Comparison of ENCODE assay signal across 17 cellular contexts in the genomic region with DNA sequence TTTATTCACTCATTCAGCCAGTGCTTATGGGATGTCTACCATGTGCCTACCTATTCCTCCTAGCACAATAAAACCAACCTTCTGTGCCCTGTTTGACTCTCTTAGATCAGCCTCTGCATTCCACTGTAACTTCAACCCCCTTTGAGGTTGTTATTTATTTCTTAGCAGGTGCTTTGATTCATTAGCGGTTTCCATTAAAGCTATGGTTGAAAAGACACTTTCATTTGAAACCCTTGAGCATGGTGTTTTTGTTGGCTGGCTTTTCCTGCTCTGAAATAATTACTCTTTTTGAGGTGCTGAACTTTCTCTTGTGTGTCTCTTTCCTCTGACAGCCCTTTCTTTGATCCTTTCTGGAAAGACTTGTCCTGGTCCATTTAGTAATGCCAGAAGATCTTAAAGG.
DNase-seq lines count a peak whose midpoint lies in the region; ATAC-seq, FAIRE-seq and TF ChIP-seq lines count a peak whose summit lies in the region.
"Had no signal": no experiment of that assay in that cellular context is flagged by ENCODE, and none has a peak within 500 bp of the region (broad histone marks: within the 10 kb centered on the region; RNA-seq: fewer than 3 reads in every experiment).

No MANE protein-coding gene starts in this region.

- H3K27me3 Mint-ChIP-seq in mesothelial cell of epicardium (ENCODE audit: low read depth) = peaks cover 3% of the 10 kb centered on the region
- H3K27me3 Mint-ChIP-seq: B cell; CD4-positive, alpha-beta T cell had no signal

- no peak for TF ChIP-seq CTCF in mesothelial cell of epicardium (IDR thresholded peaks at IDR 0.05; ENCODE audit: unreplicated experiment)

- DNase-seq in NCI-H187 treated with DMSO at 0.1 percent for 48 hours (lab: John Stamatoyannopoulos, UW) = peak; percentile 15
- no peak for DNase-seq in NCI-H187 (lab: John Stamatoyannopoulos, UW)
- peak; percentile 22 for DNase-seq in glomerular visceral epithelial cell (ENCODE audit: extremely low spot score)
- DNase-seq in mesothelial cell of epicardium (ENCODE audit: low spot score in 2 of 2, unreplicated experiment in 2 of 2) = no peak
- no peak for DNase-seq in RCC 7860 (ENCODE audit: low spot score)
- no peak for DNase-seq in NCI-H524 treated with DMSO at 0.1 percent for 48 hours (lab: John Stamatoyannopoulos, UW)
- DNase-seq: ACHN; C1 segment of cervical spinal cord; CD4-positive, alpha-beta T cell; DND-41; GDM1; HCEC 1CT; HFFc6 had no signal

- ATAC-seq in HG02852 (IDR thresholded peaks at IDR 0.05; ENCODE audit: unreplicated experiment) = no peak

- H3K4me3 Mint-ChIP-seq in mesothelial cell of epicardium = no peak overlapping the region
- H3K4me3 Mint-ChIP-seq: B cell; CD4-positive, alpha-beta T cell; HFFc6 had no signal

- no peak for FAIRE-seq in RCC 7860 (lab: Jason Lieb, UNC)
- FAIRE-seq: GM12892, HTR-8/SVneo had no signal

- H3K36me3 Mint-ChIP-seq in mesothelial cell of epicardium = peaks cover 4% of the 10 kb centered on the region

- H3K4me1 Mint-ChIP-seq in mesothelial cell of epicardium = peaks cover 45% of the 10 kb centered on the region
- H3K4me1 Mint-ChIP-seq: B cell had no signal

- H3K9me3 Mint-ChIP-seq in mesothelial cell of epicardium = peaks cover 24% of the 10 kb centered on the region

- peak overlapping the region; percentile 31 for H3K27ac Mint-ChIP-seq in mesothelial cell of epicardium
- H3K27ac Mint-ChIP-seq: B cell; CD4-positive, alpha-beta T cell; HFFc6 had no signal

Comparison
In these comparisons a context has a peak if more than half of its experiments do, and no peak if none do; other contexts are left out.
1. DNase-seq: peak in NCI-H187 treated with DMSO at 0.1 percent for 48 hours (single experiment) and glomerular visceral epithelial cell (single experiment); none in NCI-H187 (0 of 2), mesothelial cell of epicardium (0 of 2), RCC 7860 (single experiment) and NCI-H524 treated with DMSO at 0.1 percent for 48 hours (single experiment).